Comparison of ENCODE assay signal across 1 cellular context in genomic region chr1:93908394-93909145, GRCh38.
TF ChIP-seq lines count a peak whose summit lies in the region.

No MANE protein-coding gene starts in this region.

TF ChIP-seq in HEK293, 187 proteins besides CTCF, POLR2A, EP300 and RAD21 (continued from another document):
- no peak for TF ChIP-seq ZNF398 (tag by site-specific recombination; IDR thresholded peaks at IDR 0.05)
- no peak for TF ChIP-seq RBAK (tag by site-specific recombination; IDR thresholded peaks at IDR 0.05)
- TF ChIP-seq ZFP41 (tag by site-specific recombination; IDR thresholded peaks at IDR 0.05; ENCODE audit: borderline replicate concordance), result no peak
- TF ChIP-seq ZFHX2 (tag by site-specific recombination; conservative IDR thresholded peaks at IDR 0.05), result no peak
- no peak for TF ChIP-seq HOXA7 (CRISPR knock-in tag; IDR thresholded peaks at IDR 0.05; ENCODE audit: borderline replicate concordance)
- no peak for TF ChIP-seq SETDB1 (IDR thresholded peaks at IDR 0.05; ENCODE audit: insufficient read length, low read length)
- TF ChIP-seq ZNF529 (tag by site-specific recombination; IDR thresholded peaks at IDR 0.05; ENCODE audit: insufficient replicate concordance), result no peak
- no peak for TF ChIP-seq ZNF626 (tag by site-specific recombination; IDR thresholded peaks at IDR 0.05)
- TF ChIP-seq ZNF677 (tag by site-specific recombination; IDR thresholded peaks at IDR 0.05), result no peak
- no peak for TF ChIP-seq SCRT1 (tag by site-specific recombination; IDR thresholded peaks at IDR 0.05; ENCODE audit: borderline replicate concordance)
- TF ChIP-seq MEIS1 (CRISPR knock-in tag; IDR thresholded peaks at IDR 0.05; ENCODE audit: borderline replicate concordance), result no peak
- no peak for TF ChIP-seq ZNF391 (tag by site-specific recombination; IDR thresholded peaks at IDR 0.05; ENCODE audit: borderline replicate concordance, low read depth)
